In genomic region chr2:32627901-32628645, GRCh38 we compare ENCODE assay signal across 1 cellular context.
A peak's percentile ranks its signal among the peaks of the same experiment; 100 is the strongest.
TF ChIP-seq lines count a peak whose summit lies in the region.

Gene TTC27 (plus strand): TSS chr2:32628050. CDS start chr2:32628293, 243 bp downstream.

TF ChIP-seq in GM12878, 131 proteins besides CTCF, POLR2A, EP300 and RAD21 (continued from another document and continues in another):
- TF ChIP-seq NRF1 (conservative IDR thresholded peaks at IDR 0.05; ENCODE audit: low read depth, low read length) (no peak), CHD4 (IDR thresholded peaks at IDR 0.05) (no peak), EED (IDR thresholded peaks at IDR 0.05; ENCODE audit: low read depth) (no peak), FOS (IDR thresholded peaks at IDR 0.05; ENCODE audit: borderline replicate concordance, extremely low read depth, insufficient read length) (no peak), EZH2 (IDR thresholded peaks at IDR 0.05; ENCODE audit: borderline replicate concordance, control insufficient read depth, low read depth, low read length) (no peak), PML (IDR thresholded peaks at IDR 0.05; ENCODE audit: low read length) (peak; percentile 77), CBX5 (IDR thresholded peaks at IDR 0.05; ENCODE audit: low read depth) (0 out of 2 replicates have a peak, but pooled peaks have one; percentile 31), IKZF1 (conservative IDR thresholded peaks at IDR 0.05) (peak; percentile 68), E4F1 (IDR thresholded peaks at IDR 0.05; ENCODE audit: borderline replicate concordance, partially characterized antibody) (peak; percentile 69), ZSCAN29 (IDR thresholded peaks at IDR 0.05) (no peak), YY1 (IDR thresholded peaks at IDR 0.05; ENCODE audit: low read depth, low read length) (peak; percentile 99), CEBPB (IDR thresholded peaks at IDR 0.05; ENCODE audit: borderline replicate concordance in 1 of 2, low read depth in 2 of 2, low read length in 2 of 2) (no peak), HSF1 (IDR thresholded peaks at IDR 0.05; ENCODE audit: low read depth, low read length) (no peak), HCFC1 (IDR thresholded peaks at IDR 0.05; ENCODE audit: low read length) (peak; percentile 73), IKZF2 (IDR thresholded peaks at IDR 0.05) (peak; percentile 48 to 62; a peak in 3 of 4 replicates), YBX1 (IDR thresholded peaks at IDR 0.05) (no peak), SKIL (IDR thresholded peaks at IDR 0.05; ENCODE audit: low read depth, poor library complexity, severe bottlenecking) (peak; percentile 59), ASH2L (IDR thresholded peaks at IDR 0.05; ENCODE audit: borderline replicate concordance, low read depth) (no peak), TARDBP (IDR thresholded peaks at IDR 0.05; ENCODE audit: borderline replicate concordance) (no peak), NBN (IDR thresholded peaks at IDR 0.05) (peak; percentile 79), PAX8 (IDR thresholded peaks at IDR 0.05) (no peak), HDAC6 (IDR thresholded peaks at IDR 0.05; ENCODE audit: unreplicated experiment) (no peak), CEBPZ (IDR thresholded peaks at IDR 0.05; ENCODE audit: low read depth, low read length) (no peak), TCF12 (IDR thresholded peaks at IDR 0.05; ENCODE audit: low read depth, low read length) (peak; percentile 62), MXI1 (IDR thresholded peaks at IDR 0.05; ENCODE audit: low read depth, low read length) (peak; percentile 100), ZNF687 (IDR thresholded peaks at IDR 0.05) (peak; percentile 82; the same call in 1 of the 2 replicates), FOXK2 (IDR thresholded peaks at IDR 0.05) (peak; percentile 79), NKRF (conservative IDR thresholded peaks at IDR 0.05) (peak; percentile 100), BACH1 (IDR thresholded peaks at IDR 0.05; ENCODE audit: borderline replicate concordance) (peak; percentile 17; the same call in 1 of the 2 replicates), MLLT1 (IDR thresholded peaks at IDR 0.05) (peak; percentile 70; the same call in 1 of the 2 replicates), SMC3 (IDR thresholded peaks at IDR 0.05; ENCODE audit: borderline replicate concordance, low read length) (no peak), ZNF384 (IDR thresholded peaks at IDR 0.05; ENCODE audit: borderline replicate concordance, low read depth, low read length) (no peak), BRCA1 (IDR thresholded peaks at IDR 0.05; ENCODE audit: low read depth, low read length) (no peak), FOXM1 (IDR thresholded peaks at IDR 0.05; ENCODE audit: low read depth, low read length) (no peak), NFXL1 (IDR thresholded peaks at IDR 0.05; ENCODE audit: borderline replicate concordance) (no peak), LARP7 (IDR thresholded peaks at IDR 0.05) (peak; percentile 45; the same call in 1 of the 2 replicates), EGR1 (IDR thresholded peaks at IDR 0.05; ENCODE audit: borderline replicate concordance in 1 of 2, low read depth in 2 of 2, low read length in 2 of 2) (no peak), TCF7 (IDR thresholded peaks at IDR 0.05; ENCODE audit: borderline replicate concordance) (no peak), TAF1 (IDR thresholded peaks at IDR 0.05; ENCODE audit: borderline replicate concordance, low read depth, low read length) (peak; percentile 68), ZNF24 (IDR thresholded peaks at IDR 0.05) (no peak), SUZ12 (IDR thresholded peaks at IDR 0.05; ENCODE audit: unreplicated experiment) (no peak), POLR2AphosphoS5 (IDR thresholded peaks at IDR 0.05; ENCODE audit: low read length) (peak; percentile 87)
